ENCODE assay signal across 8 cellular contexts in the genomic region with DNA sequence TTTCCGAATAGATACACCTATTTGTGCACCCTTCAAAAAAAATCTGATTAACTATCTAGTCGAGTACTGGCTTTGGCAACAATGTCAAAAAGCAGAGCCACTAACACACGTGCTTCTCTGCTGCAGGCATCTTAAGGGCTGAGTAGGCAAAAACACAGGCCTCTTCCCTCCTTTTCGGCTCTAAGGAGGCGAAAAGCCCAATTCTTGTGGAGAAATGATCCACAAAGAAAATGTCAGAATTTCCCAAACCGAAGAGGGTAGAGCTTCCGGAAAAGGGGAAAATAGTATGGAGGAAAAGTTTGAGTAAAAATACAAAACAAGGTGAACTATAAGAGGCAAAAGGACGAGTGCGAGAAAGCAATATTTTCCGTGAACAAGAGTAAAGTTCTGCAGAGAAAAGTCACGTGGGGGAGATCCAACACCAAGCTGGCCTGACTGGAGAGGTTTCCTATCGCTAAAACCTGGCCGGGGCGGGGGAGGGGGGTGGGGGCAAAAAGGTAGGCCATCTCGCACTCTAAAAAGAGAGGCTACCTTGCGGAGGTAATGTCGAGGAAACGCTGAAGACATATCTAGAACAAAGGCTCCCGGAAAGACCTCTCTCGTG. TPM values are rescaled to one million over a fixed set of nuclear protein-coding genes. Genes with fewer than 3 reads are reported as not detected.
DNase-seq lines count a peak whose midpoint lies in the region; ATAC-seq lines count a peak whose summit lies in the region.

No MANE protein-coding gene starts in this region.

- H2BK12ac ChIP-seq in trophoblast cell (ENCODE audit: low read length), result no peak overlapping the region

- H3K79me2 ChIP-seq in trophoblast cell (ENCODE audit: control insufficient read depth, insufficient read depth, low read length, poor library complexity), result peaks cover 6% of the 10 kb centered on the region

- H3K36me3 ChIP-seq in trophoblast cell (ENCODE audit: control insufficient read depth in 1 of 2, insufficient read depth in 2 of 2, low read length in 2 of 2), result peaks cover 3 to 9% of the 10 kb centered on the region in 2 experiments

- peak overlapping the region; percentile 96 to 100 (median 100) for H3K27ac Mint-ChIP-seq in IgD-negative memory B cell
- H3K27ac Mint-ChIP-seq in activated CD4-positive, alpha-beta memory T cell treated with anti-CD3 and anti-CD28 coated beads, Interleukin-2, amount 10 ng/mL, durations not matched to agents 7 days and 5 days, result peak overlapping the region; percentile 99

- peak overlapping the region; percentile 99 for H3K4ac ChIP-seq in trophoblast cell (ENCODE audit: low read depth, low read length)

- H3K27me3 ChIP-seq in trophoblast cell (ENCODE audit: insufficient read depth, low read length), result no peaks in the 10 kb centered on the region

- peak overlapping the region; percentile 84 for H3K14ac ChIP-seq in trophoblast cell (ENCODE audit: low read length)

- peak overlapping the region; percentile 65 for H3K27ac ChIP-seq in trophoblast cell (ENCODE audit: low read depth, low read length)

- H4K12ac ChIP-seq in trophoblast cell (ENCODE audit: low read depth, low read length), result peak overlapping the region; percentile 88

- ATAC-seq in GM19324 (IDR thresholded peaks at IDR 0.05; ENCODE audit: low FRiP score, unreplicated experiment) (peak; percentile 10), HG03097 (IDR thresholded peaks at IDR 0.05; ENCODE audit: low FRiP score, unreplicated experiment) (no peak)

- peak overlapping the region; percentile 84 for H3K4me3 ChIP-seq in trophoblast cell (ENCODE audit: low read depth, low read length)

- H3K9me3 Mint-ChIP-seq in IgD-negative memory B cell, result peaks cover 0 to 9% (median 0%) of the 10 kb centered on the region in 3 donors
- H3K9me3 Mint-ChIP-seq in activated CD4-positive, alpha-beta memory T cell treated with anti-CD3 and anti-CD28 coated beads, Interleukin-2, amount 10 ng/mL, durations not matched to agents 7 days and 5 days, result peaks cover 2% of the 10 kb centered on the region

- peak; percentile 6 for DNase-seq in COR-L47 (lab: John Stamatoyannopoulos, UW)
- DNase-seq in activated CD4-positive, alpha-beta memory T cell treated with anti-CD3 and anti-CD28 coated beads, Interleukin-2, amount 10 ng/mL, durations not matched to agents 7 days and 5 days, result no peak
- DNase-seq in germinal center (ENCODE audit: low spot score), result peak; percentile 27
- peak; percentile 15 to 50 for DNase-seq in trophoblast cell
- DNase-seq in UCSD-AML1 (lab: John Stamatoyannopoulos, UW; ENCODE audit: unreplicated experiment), result no peak

- H4K8ac ChIP-seq in trophoblast cell (ENCODE audit: low read depth, low read length), result peak overlapping the region; percentile 95

- peak overlapping the region; percentile 99 for H3K9ac ChIP-seq in trophoblast cell (ENCODE audit: low read length)

- WGBS in trophoblast cell (ENCODE audit: extremely low coverage, insufficient coverage, insufficient read length), result no CpG with 5 or more reads among the region's 20 CpGs

- H3K18ac ChIP-seq in trophoblast cell (ENCODE audit: low read length), result peak overlapping the region; percentile 77

- peak overlapping the region; percentile 94 to 98 (median 98) for H3K4me3 Mint-ChIP-seq in IgD-negative memory B cell
- peak overlapping the region; percentile 99 for H3K4me3 Mint-ChIP-seq in activated CD4-positive, alpha-beta memory T cell treated with anti-CD3 and anti-CD28 coated beads, Interleukin-2, amount 10 ng/mL, durations not matched to agents 7 days and 5 days

- peaks cover 6% of the 10 kb centered on the region for H3K79me1 ChIP-seq in trophoblast cell (ENCODE audit: low read length)

- no peak overlapping the region for H3K23ac ChIP-seq in trophoblast cell (ENCODE audit: low read length)

- H2AK5ac ChIP-seq in trophoblast cell (ENCODE audit: low read length), result peak overlapping the region; percentile 83

- H2AFZ ChIP-seq in trophoblast cell (ENCODE audit: insufficient read depth, low read length, poor library complexity), result peak overlapping the region; percentile 86

- peak overlapping the region; percentile 63 for H4K91ac ChIP-seq in trophoblast cell (ENCODE audit: low read depth, low read length)

- H3K4me2 ChIP-seq in trophoblast cell (ENCODE audit: low read length), result peak overlapping the region; percentile 60

- CTCF ChIA-PET in activated CD4-positive, alpha-beta memory T cell treated with anti-CD3 and anti-CD28 coated beads, Interleukin-2, amount 10 ng/mL, durations not matched to agents 7 days and 5 days (lab: Charles Lee), result interaction anchor here (0.7 to 1.8 kb wide), 6 partner anchors 8 to 859 kb away, joined by 3 to 9 read pairs (median 4); partner anchors contain the start of gene SRSF11

- peaks cover 3% of the 10 kb centered on the region for H3K27me3 Mint-ChIP-seq in IgD-negative memory B cell
- H3K27me3 Mint-ChIP-seq in activated CD4-positive, alpha-beta memory T cell treated with anti-CD3 and anti-CD28 coated beads, Interleukin-2, amount 10 ng/mL, durations not matched to agents 7 days and 5 days, result peaks cover 10% of the 10 kb centered on the region

- POLR2A ChIA-PET in activated CD4-positive, alpha-beta memory T cell treated with anti-CD3 and anti-CD28 coated beads, Interleukin-2, amount 10 ng/mL, durations not matched to agents 7 days and 5 days (lab: Charles Lee), result interaction anchor here (0.7 to 2.1 kb wide), 9 partner anchors 8 to 875 kb away, joined by 3 to 22 read pairs (median 9); partner anchors contain the start of genes ANKRD13C, CTH, LRRC40 and SRSF11

- peaks cover 14% of the 10 kb centered on the region for H3K36me3 Mint-ChIP-seq in IgD-negative memory B cell
- H3K36me3 Mint-ChIP-seq in activated CD4-positive, alpha-beta memory T cell treated with anti-CD3 and anti-CD28 coated beads, Interleukin-2, amount 10 ng/mL, durations not matched to agents 7 days and 5 days (ENCODE audit: low read depth), result peaks cover 34% of the 10 kb centered on the region

- H2BK5ac ChIP-seq in trophoblast cell (ENCODE audit: low read depth, low read length, poor library complexity), result peak overlapping the region; percentile 61

- H2BK120ac ChIP-seq in trophoblast cell (ENCODE audit: insufficient read depth, low read length, poor library complexity), result peak overlapping the region; percentile 62

- no peaks in the 10 kb centered on the region for H3K4me1 ChIP-seq in trophoblast cell (ENCODE audit: control insufficient read depth in 1 of 2, insufficient read depth in 2 of 2, low read length in 2 of 2)

- H3K4me1 Mint-ChIP-seq in IgD-negative memory B cell, result peaks cover 15 to 19% (median 18%) of the 10 kb centered on the region in 3 donors
- H3K4me1 Mint-ChIP-seq in activated CD4-positive, alpha-beta memory T cell treated with anti-CD3 and anti-CD28 coated beads, Interleukin-2, amount 10 ng/mL, durations not matched to agents 7 days and 5 days, result peaks cover 40% of the 10 kb centered on the region

- H3K9me3 ChIP-seq in trophoblast cell (ENCODE audit: insufficient read depth, low read depth, low read length), result no peaks in the 10 kb centered on the region

RNA-seq across cellular contexts. Expression of gene ZRANB2, which starts 0.6 kb away (rescaled TPM):
- 53.3 TPM for polyA plus RNA-seq in IgD-negative memory B cell
- 100 to 1,000 TPM; 120 to 122 TPM for total RNA-seq in activated CD4-positive, alpha-beta memory T cell treated with anti-CD3 and anti-CD28 coated beads, Interleukin-2, amount 10 ng/mL, durations not matched to agents 7 days and 5 days
- polyA plus RNA-seq in trophoblast cell (2013), result 84.0 and 88.6 TPM in 2 replicates

RNA-seq across cellular contexts. Expression of gene PTGER3, which starts 32.7 kb away (rescaled TPM):
- polyA plus RNA-seq in IgD-negative memory B cell, result not detected
- under 1 TPM in 1 of 2 experiments, not detected in 1; 0.13 TPM for total RNA-seq in activated CD4-positive, alpha-beta memory T cell treated with anti-CD3 and anti-CD28 coated beads, Interleukin-2, amount 10 ng/mL, durations not matched to agents 7 days and 5 days
- polyA plus RNA-seq in trophoblast cell (2013), result 1.4 and 1.7 TPM in 2 replicates

Comparison
In these comparisons a context has a peak if more than half of its experiments do, and no peak if none do; other contexts are left out.
1. DNase-seq: peak in COR-L47 (single experiment), germinal center (single experiment) and trophoblast cell (2 of 2); none in activated CD4-positive, alpha-beta memory T cell treated with anti-CD3 and anti-CD28 coated beads, Interleukin-2, amount 10 ng/mL, durations not matched to agents 7 days and 5 days (single experiment) and UCSD-AML1 (single experiment).